ENCODE assay signal across 1 cellular context in genomic region chr2:113278812-113279139, GRCh38.
TF ChIP-seq lines count a peak whose summit lies in the region.

PAX8 (minus strand) TSS chr2:113278921; CDS start chr2:113278394, 527 bp downstream.

TF ChIP-seq in HepG2, 621 proteins besides CTCF, POLR2A, EP300 and RAD21:
- TF ChIP-seq ZNF414 (CRISPR knock-in tag; IDR thresholded peaks at IDR 0.05) = no peak
- no peak for TF ChIP-seq KDM5B (CRISPR knock-in tag; IDR thresholded peaks at IDR 0.05; ENCODE audit: borderline replicate concordance)
- no peak for TF ChIP-seq ZNF574 (CRISPR knock-in tag; IDR thresholded peaks at IDR 0.05)
- no peak for TF ChIP-seq CC2D1A (CRISPR knock-in tag; IDR thresholded peaks at IDR 0.05)
- no peak for TF ChIP-seq E2F1 (CRISPR knock-in tag; IDR thresholded peaks at IDR 0.05)
- no peak for TF ChIP-seq SNAPC4 (CRISPR knock-in tag; IDR thresholded peaks at IDR 0.05)
- no peak for TF ChIP-seq MYC (CRISPR knock-in tag; IDR thresholded peaks at IDR 0.05; ENCODE audit: borderline replicate concordance)
- no peak for TF ChIP-seq PRMT3 (CRISPR knock-in tag; IDR thresholded peaks at IDR 0.05; ENCODE audit: borderline replicate concordance, low read depth)
- no peak for TF ChIP-seq ZNF781 (CRISPR knock-in tag; IDR thresholded peaks at IDR 0.05; ENCODE audit: borderline replicate concordance, not compliant biosample characterization)
- TF ChIP-seq USF2 (IDR thresholded peaks at IDR 0.05; ENCODE audit: low read depth, low read length) = no peak
- TF ChIP-seq USF2 (CRISPR knock-in tag; IDR thresholded peaks at IDR 0.05; ENCODE audit: borderline replicate concordance) = no peak
- TF ChIP-seq ZMYM3 (CRISPR knock-in tag; IDR thresholded peaks at IDR 0.05) = no peak
- TF ChIP-seq ZNF687 (CRISPR knock-in tag; IDR thresholded peaks at IDR 0.05) = no peak
- no peak for TF ChIP-seq ZNF546 (CRISPR knock-in tag; conservative IDR thresholded peaks at IDR 0.05)
- no peak for TF ChIP-seq JUNB (CRISPR knock-in tag; IDR thresholded peaks at IDR 0.05; ENCODE audit: borderline replicate concordance)
- TF ChIP-seq NR3C1 (CRISPR knock-in tag; IDR thresholded peaks at IDR 0.05) = no peak
- TF ChIP-seq FOXM1 (CRISPR knock-in tag; IDR thresholded peaks at IDR 0.05) = no peak
- TF ChIP-seq ZNF850 (CRISPR knock-in tag; conservative IDR thresholded peaks at IDR 0.05) = no peak
TF ChIP-seq in HepG2: peak in this region for 0.
